Comparison of ENCODE assay signal across 9 cellular contexts in the genomic region with DNA sequence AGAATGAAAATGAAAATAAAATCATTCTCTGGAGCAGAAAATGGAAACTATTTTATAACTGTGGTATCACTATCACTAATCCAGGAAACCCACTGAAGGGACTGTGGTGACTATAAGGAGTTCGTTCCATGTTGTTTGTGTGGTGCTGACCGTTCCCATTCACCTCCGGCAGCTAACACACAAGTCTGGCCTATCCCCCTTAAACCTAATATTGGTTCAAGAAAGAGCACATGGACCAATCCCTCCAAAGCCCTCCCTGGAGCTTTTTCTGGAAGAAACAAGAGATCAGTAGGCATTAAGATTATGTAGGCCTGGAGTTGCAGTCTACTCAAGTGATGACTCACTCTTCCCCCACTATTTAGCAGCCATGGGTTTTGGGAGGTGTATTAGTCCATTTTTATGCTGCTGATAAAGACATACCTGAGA. TPM values are rescaled to one million over a fixed set of nuclear protein-coding genes. Genes with fewer than 3 reads are reported as not detected.
A peak's percentile ranks its signal among the peaks of the same experiment; 100 is the strongest.
DNase-seq lines count a peak whose midpoint lies in the region; ATAC-seq and TF ChIP-seq lines count a peak whose summit lies in the region.
"Had no signal": no experiment of that assay in that cellular context is flagged by ENCODE, and none has a peak within 500 bp of the region (broad histone marks: within the 10 kb centered on the region; RNA-seq: fewer than 3 reads in every experiment).

No MANE protein-coding gene starts in this region.

- 72 to 90% (median 79%) methylated on average over 3 of the region's 3 CpGs for WGBS in adrenal gland, 4 donors

- H3K4me1 ChIP-seq in adrenal gland (replicated peaks in 1 of 2), result no peaks in the 10 kb centered on the region

- DNase-seq in activated naive CD4-positive, alpha-beta T cell treated with Interleukin-2 at 50 U/mL for 16 hours, result peak; percentile 20
- DNase-seq in activated naive CD4-positive, alpha-beta T cell (lab: John Stamatoyannopoulos, UW), result no peak
- DNase-seq in stimulated activated naive CD8-positive, alpha-beta T cell treated with anti-CD3 and anti-CD28 coated beads, Interleukin-15, Interleukin-2, amounts not matched to agents 100 U/mL and 50 U/mL, for 24 hours, result peak; percentile 18
- DNase-seq in adrenal gland, result no peak
- DNase-seq in NCI-H446 (lab: John Stamatoyannopoulos, UW), result no peak
- DNase-seq: NCI-H2029 had no signal

- H3K27me3 ChIP-seq in adrenal gland, result no peaks in the 10 kb centered on the region

- no peak overlapping the region for H3K27ac ChIP-seq in adrenal gland

- H3K27me3 Mint-ChIP-seq in T-helper 1 cell treated with Interleukin-12 subunit alpha and Interleukin-12 subunit beta and Interleukin-4 antibody, amounts not matched to agents 30 μg/mL and 1 μg/mL, for 36 hours (ENCODE audit: low read depth), result no peaks in the 10 kb centered on the region

- no peaks in the 10 kb centered on the region for H3K36me3 ChIP-seq in adrenal gland (replicated peaks in 1 of 2)

- no peak for TF ChIP-seq POLR2A in adrenal gland (IDR thresholded peaks at IDR 0.05)

- H3K4me3 Mint-ChIP-seq in T-helper 1 cell treated with Interleukin-12 subunit alpha and Interleukin-12 subunit beta and Interleukin-4 antibody, amounts not matched to agents 30 μg/mL and 1 μg/mL, for 36 hours, result peak overlapping the region; percentile 14

- peak overlapping the region; percentile 90 for H3K27ac Mint-ChIP-seq in T-helper 1 cell treated with Interleukin-12 subunit alpha and Interleukin-12 subunit beta and Interleukin-4 antibody, amounts not matched to agents 30 μg/mL and 1 μg/mL, for 36 hours

- H3K4me1 Mint-ChIP-seq in T-helper 1 cell treated with Interleukin-12 subunit alpha and Interleukin-12 subunit beta and Interleukin-4 antibody, amounts not matched to agents 30 μg/mL and 1 μg/mL, for 36 hours (ENCODE audit: low read depth), result peaks cover 18% of the 10 kb centered on the region

- intact Hi-C loops in adrenal gland (cut with DNase I), result no loop called here

- ATAC-seq in HG02759 (IDR thresholded peaks at IDR 0.05; ENCODE audit: unreplicated experiment) (peak; percentile 86), esophagus mucosa (no peak)
- peak; percentile 87 for ATAC-seq in stimulated activated naive CD8-positive, alpha-beta T cell treated with anti-CD3 and anti-CD28 coated beads, Interleukin-15, Interleukin-2, amounts not matched to agents 100 U/mL and 50 U/mL, for 24 hours

- H3K36me3 Mint-ChIP-seq in T-helper 1 cell treated with Interleukin-12 subunit alpha and Interleukin-12 subunit beta and Interleukin-4 antibody, amounts not matched to agents 30 μg/mL and 1 μg/mL, for 36 hours (ENCODE audit: low read depth), result peaks cover 2% of the 10 kb centered on the region

- H3K9me3 ChIP-seq in adrenal gland (replicated peaks in 1 of 3), result no peaks in the 10 kb centered on the region

- no peak overlapping the region for H3K4me3 ChIP-seq in adrenal gland

- no peak for TF ChIP-seq CTCF in adrenal gland (IDR thresholded peaks at IDR 0.05)

- H3K9me3 Mint-ChIP-seq in T-helper 1 cell treated with Interleukin-12 subunit alpha and Interleukin-12 subunit beta and Interleukin-4 antibody, amounts not matched to agents 30 μg/mL and 1 μg/mL, for 36 hours, result no peaks in the 10 kb centered on the region

RNA-seq across cellular contexts. Expression of gene FAM241A, which starts 25.9 kb away (rescaled TPM):
- total RNA-seq in esophagus mucosa (2.7 TPM), adrenal gland (1 to 10 TPM; 1.9 to 4.6 (median 2.6) TPM)
- 1 to 10 TPM; 2.7 to 3.2 (median 2.9) TPM for polyA plus RNA-seq in adrenal gland

Comparison
In these comparisons a context has a peak if more than half of its experiments do, and no peak if none do; other contexts are left out.
1. DNase-seq: peak in activated naive CD4-positive, alpha-beta T cell treated with Interleukin-2 at 50 U/mL for 16 hours (single experiment) and stimulated activated naive CD8-positive, alpha-beta T cell treated with anti-CD3 and anti-CD28 coated beads, Interleukin-15, Interleukin-2, amounts not matched to agents 100 U/mL and 50 U/mL, for 24 hours (single experiment); none in activated naive CD4-positive, alpha-beta T cell (0 of 4), adrenal gland (0 of 7) and NCI-H446 (0 of 2).